25 cellular contexts compared by ENCODE assay signal in genomic region chr14:54754623-54755386, GRCh38.
DNase-seq lines count a peak whose midpoint lies in the region; ATAC-seq and TF ChIP-seq lines count a peak whose summit lies in the region.
"Had no signal": no experiment of that assay in that cellular context is flagged by ENCODE, and none has a peak within 500 bp of the region (broad histone marks: within the 10 kb centered on the region; RNA-seq: fewer than 3 reads in every experiment).

No MANE protein-coding gene starts in this region.

- CTCF ChIA-PET in activated CD4-positive, alpha-beta T cell treated with anti-CD3 and anti-CD28 coated beads, Interleukin-2, amount 10 ng/mL, durations not matched to agents 7 days and 5 days (lab: Charles Lee) = interaction anchor here (1.9 to 2.0 kb wide), 2 partner anchors 19 to 21 kb away, joined by 6 to 7 read pairs; no protein-coding TSS in a partner anchor
- CTCF ChIA-PET in PC-9 (lab: Charles Lee) = no interaction called here

- peak; percentile 78 for TF ChIP-seq POLR2A in erythroblast (IDR thresholded peaks at IDR 0.05; ENCODE audit: low read length)

- H3K36me3 Mint-ChIP-seq in activated CD4-positive, alpha-beta T cell treated with anti-CD3 and anti-CD28 coated beads, Interleukin-2, amount 10 ng/mL, durations not matched to agents 24 days and 14 days (ENCODE audit: low read depth) = no peaks in the 10 kb centered on the region
- H3K36me3 Mint-ChIP-seq in activated CD4-positive, alpha-beta T cell treated with anti-CD3 and anti-CD28 coated beads, Interleukin-2, amount 10 ng/mL, durations not matched to agents 7 days and 5 days (ENCODE audit: low read depth) = no peaks in the 10 kb centered on the region
- H3K36me3 Mint-ChIP-seq: CD4-positive, CD25-positive, alpha-beta regulatory T cell had no signal

- H3K27ac Mint-ChIP-seq in activated CD4-positive, alpha-beta T cell treated with anti-CD3 and anti-CD28 coated beads, Interleukin-2, amount 10 ng/mL, durations not matched to agents 24 days and 14 days = peak overlapping the region; percentile 30
- no peak overlapping the region for H3K27ac Mint-ChIP-seq in activated CD4-positive, alpha-beta T cell treated with anti-CD3 and anti-CD28 coated beads, Interleukin-2, amount 10 ng/mL, durations not matched to agents 7 days and 5 days
- H3K27ac Mint-ChIP-seq: CD4-positive, CD25-positive, alpha-beta regulatory T cell; H9; HFFc6 had no signal

- no peaks in the 10 kb centered on the region for H3K27me3 ChIP-seq in BLaER1 treated with 17β-estradiol and CSF1 and Interleukin-3, amounts not matched to agents 10 nM and 100 nM
- no peaks in the 10 kb centered on the region for H3K27me3 ChIP-seq in PC-9 (ENCODE audit: insufficient read depth, low read depth)
- H3K27me3 ChIP-seq: SJCRH30 had no signal

- intact Hi-C loops in activated CD4-positive, alpha-beta T cell treated with anti-CD3 and anti-CD28 coated beads, Interleukin-2, amount 10 ng/mL, durations not matched to agents 24 days and 14 days (cut with micrococcal nuclease) = no loop called here
- intact Hi-C loops in PC-9 (cut with micrococcal nuclease; ENCODE audit: unreplicated experiment) = no loop called here

- no TSS peak for BruUV-seq in PC-9 (replicated peaks; lab: Mats Ljungman, UMichigan)

- peaks cover 17% of the 10 kb centered on the region for H3K4me1 Mint-ChIP-seq in activated CD4-positive, alpha-beta T cell treated with anti-CD3 and anti-CD28 coated beads, Interleukin-2, amount 10 ng/mL, durations not matched to agents 24 days and 14 days
- peaks cover 24% of the 10 kb centered on the region for H3K4me1 Mint-ChIP-seq in activated CD4-positive, alpha-beta T cell treated with anti-CD3 and anti-CD28 coated beads, Interleukin-2, amount 10 ng/mL, durations not matched to agents 7 days and 5 days
- H3K4me1 Mint-ChIP-seq: H9 had no signal

- no peaks in the 10 kb centered on the region for H3K79me2 ChIP-seq in PC-9 (ENCODE audit: low read depth)

- no peak for DNase-seq in activated CD4-positive, alpha-beta T cell treated with anti-CD3 and anti-CD28 coated beads, Interleukin-2, amount 10 ng/mL, durations not matched to agents 24 days and 14 days
- no peak for DNase-seq in activated CD4-positive, alpha-beta T cell treated with anti-CD3 and anti-CD28 coated beads, Interleukin-2, amount 10 ng/mL, durations not matched to agents 7 days and 5 days
- DNase-seq in OCI-M1 (lab: John Stamatoyannopoulos, UW) = peak; percentile 62
- peak; percentile 86 to 96 for DNase-seq in erythroblast (lab: John Stamatoyannopoulos, UW)
- no peak for DNase-seq in PC-9
- DNase-seq: CD4-positive, CD25-positive, alpha-beta regulatory T cell; COR-L47; DMS 273 treated with DMSO at 0.1 percent for 48 hours; DMS79 treated with DMSO at 0.1 percent for 48 hours; GM23248; H9; HFFc6; NCI-H1092 treated with DMSO at 0.1 percent for 48 hours; NCI-H1436 treated with DMSO at 0.1 percent for 48 hours; NCI-H2029 treated with DMSO at 0.1 percent for 48 hours; NCI-H226; NCI-H510A treated with DMSO at 0.1 percent for 48 hours; NCI-H748 treated with DMSO at 0.1 percent for 48 hours; SJCRH30 had no signal

- no peak overlapping the region for H3K4me3 ChIP-seq in BLaER1 treated with 17β-estradiol and CSF1 and Interleukin-3, amounts not matched to agents 10 nM and 100 nM
- H3K4me3 ChIP-seq in PC-9 = no peak overlapping the region
- H3K4me3 ChIP-seq: GM12878, GM23248, SJCRH30 had no signal

- no peaks in the 10 kb centered on the region for H3F3A ChIP-seq in PC-9 (ENCODE audit: insufficient read depth, low read depth)

- H3K36me3 ChIP-seq in BLaER1 treated with 17β-estradiol and CSF1 and Interleukin-3, amounts not matched to agents 10 nM and 100 nM = peaks cover 3 to 70% (median 54%) of the 10 kb centered on the region in 11 experiments; a peak in 18 of 22 replicates
- H3K36me3 ChIP-seq in PC-9 (ENCODE audit: low read depth) = no peaks in the 10 kb centered on the region

- H3K9me2 ChIP-seq in PC-9 (ENCODE audit: insufficient read depth) = no peaks in the 10 kb centered on the region

- no peak overlapping the region for H3K4me3 Mint-ChIP-seq in activated CD4-positive, alpha-beta T cell treated with anti-CD3 and anti-CD28 coated beads, Interleukin-2, amount 10 ng/mL, durations not matched to agents 24 days and 14 days
- no peak overlapping the region for H3K4me3 Mint-ChIP-seq in activated CD4-positive, alpha-beta T cell treated with anti-CD3 and anti-CD28 coated beads, Interleukin-2, amount 10 ng/mL, durations not matched to agents 7 days and 5 days
- H3K4me3 Mint-ChIP-seq: CD4-positive, CD25-positive, alpha-beta regulatory T cell; H9; HFFc6 had no signal

- TF ChIP-seq CTCF in PC-9 (conservative IDR thresholded peaks at IDR 0.05) = no peak

- peaks cover 3% of the 10 kb centered on the region for H3K9me3 Mint-ChIP-seq in activated CD4-positive, alpha-beta T cell treated with anti-CD3 and anti-CD28 coated beads, Interleukin-2, amount 10 ng/mL, durations not matched to agents 24 days and 14 days
- H3K9me3 Mint-ChIP-seq in activated CD4-positive, alpha-beta T cell treated with anti-CD3 and anti-CD28 coated beads, Interleukin-2, amount 10 ng/mL, durations not matched to agents 7 days and 5 days = no peaks in the 10 kb centered on the region
- H3K9me3 Mint-ChIP-seq: CD4-positive, CD25-positive, alpha-beta regulatory T cell; H9; HFFc6 had no signal

- ATAC-seq in HG02970 (IDR thresholded peaks at IDR 0.05; ENCODE audit: low FRiP score, unreplicated experiment) = no peak
- ATAC-seq in HG03378 (IDR thresholded peaks at IDR 0.05; ENCODE audit: unreplicated experiment) = no peak
- ATAC-seq: GM12878 had no signal

- POLR2A ChIA-PET in activated CD4-positive, alpha-beta T cell treated with anti-CD3 and anti-CD28 coated beads, Interleukin-2, amount 10 ng/mL, durations not matched to agents 7 days and 5 days (lab: Charles Lee) = no interaction called here
- POLR2A ChIA-PET in PC-9 (lab: Charles Lee; ENCODE audit: unreplicated experiment) = no interaction called here

- no peak overlapping the region for H3K9ac ChIP-seq in BLaER1 treated with 17β-estradiol and CSF1 and Interleukin-3, amounts not matched to agents 10 nM and 100 nM
- H3K9ac ChIP-seq: GM23248, KMS-11 had no signal

- H3K4me2 ChIP-seq in BLaER1 treated with 17β-estradiol and CSF1 and Interleukin-3, amounts not matched to agents 10 nM and 100 nM = peak overlapping the region in 8 of 11 experiments; percentile 73 to 88 (median 83); a peak in 13 of 22 replicates
- H3K4me2 ChIP-seq in PC-9 = no peak overlapping the region
- H3K4me2 ChIP-seq: KMS-11 had no signal

- H3K27me3 Mint-ChIP-seq in activated CD4-positive, alpha-beta T cell treated with anti-CD3 and anti-CD28 coated beads, Interleukin-2, amount 10 ng/mL, durations not matched to agents 24 days and 14 days = peaks cover 13% of the 10 kb centered on the region
- peaks cover 18% of the 10 kb centered on the region for H3K27me3 Mint-ChIP-seq in activated CD4-positive, alpha-beta T cell treated with anti-CD3 and anti-CD28 coated beads, Interleukin-2, amount 10 ng/mL, durations not matched to agents 7 days and 5 days
- H3K27me3 Mint-ChIP-seq: CD4-positive, CD25-positive, alpha-beta regulatory T cell had no signal

- H3K4me1 ChIP-seq in BLaER1 treated with 17β-estradiol and CSF1 and Interleukin-3, amounts not matched to agents 10 nM and 100 nM = peaks cover 29 to 59% (median 43%) of the 10 kb centered on the region in 10 experiments
- no peaks in the 10 kb centered on the region for H3K4me1 ChIP-seq in PC-9 (replicated peaks; ENCODE audit: insufficient read depth)
- H3K4me1 ChIP-seq: SJCRH30 had no signal

- 0 out of 22 replicates have a peak, but pooled peaks cover 0 to 3% (median 0%) of the 10 kb centered on the region in 11 experiments for H3K9me3 ChIP-seq in BLaER1 treated with 17β-estradiol and CSF1 and Interleukin-3, amounts not matched to agents 10 nM and 100 nM (replicated peaks in 1 of 11)
- H3K9me3 ChIP-seq in PC-9 (ENCODE audit: insufficient read depth, low read depth) = no peaks in the 10 kb centered on the region
- H3K9me3 ChIP-seq: SJCRH30 had no signal

- H3K27ac ChIP-seq in BLaER1 treated with 17β-estradiol and CSF1 and Interleukin-3, amounts not matched to agents 10 nM and 100 nM = no peak overlapping the region
- H3K27ac ChIP-seq in PC-9 = no peak overlapping the region
- H3K27ac ChIP-seq: GM23248, HL-60, KMS-11, SJCRH30 had no signal

- no peak overlapping the region for H2AFZ ChIP-seq in PC-9
- H2AFZ ChIP-seq: GM23248 had no signal

- H4K20me1 ChIP-seq in BLaER1 treated with 17β-estradiol and CSF1 and Interleukin-3, amounts not matched to agents 10 nM and 100 nM = peaks cover 0 to 22% (median 0%) of the 10 kb centered on the region in 11 experiments; a peak in 4 of 22 replicates
- H4K20me1 ChIP-seq in PC-9 (ENCODE audit: insufficient read depth) = no peaks in the 10 kb centered on the region

Comparison
In these comparisons a context has a peak if more than half of its experiments do, and no peak if none do; other contexts are left out.
1. DNase-seq: peak in OCI-M1 (single experiment) and erythroblast (2 of 2); none in activated CD4-positive, alpha-beta T cell treated with anti-CD3 and anti-CD28 coated beads, Interleukin-2, amount 10 ng/mL, durations not matched to agents 24 days and 14 days (single experiment), activated CD4-positive, alpha-beta T cell treated with anti-CD3 and anti-CD28 coated beads, Interleukin-2, amount 10 ng/mL, durations not matched to agents 7 days and 5 days (single experiment) and PC-9 (0 of 2).